In genomic region chr3:113216393-113216792, GRCh38 we compare ENCODE assay signal across 20 cellular contexts. TPM values are rescaled to one million over a fixed set of nuclear protein-coding genes. Genes with fewer than 3 reads are reported as not detected.
DNase-seq lines count a peak whose midpoint lies in the region; TF ChIP-seq lines count a peak whose summit lies in the region.
"Had no signal": no experiment of that assay in that cellular context is flagged by ENCODE, and none has a peak within 500 bp of the region (broad histone marks: within the 10 kb centered on the region; RNA-seq: fewer than 3 reads in every experiment).

No MANE protein-coding gene starts in this region.

- no peak overlapping the region for H3K4ac ChIP-seq in mesendoderm (ENCODE audit: low read depth, low read length)

- no peak for TF ChIP-seq POLR2A in esophagus muscularis mucosa (IDR thresholded peaks at IDR 0.05; ENCODE audit: low read depth)
- TF ChIP-seq POLR2A in suprapubic skin (IDR thresholded peaks at IDR 0.05): no peak
- TF ChIP-seq POLR2A in ovary (IDR thresholded peaks at IDR 0.05): no peak

- H2BK120ac ChIP-seq in mesendoderm (ENCODE audit: low read depth, low read length): no peak overlapping the region

- H3K4me3 ChIP-seq in esophagus muscularis mucosa (no peak overlapping the region), suprapubic skin (no peak overlapping the region), ovary (no peak overlapping the region), mesendoderm (ENCODE audit: low read length) (no peak overlapping the region)

- H3K79me1 ChIP-seq in mesendoderm (ENCODE audit: low read length): no peaks in the 10 kb centered on the region

- DNase-seq in amniotic epithelial cell (ENCODE audit: low read depth) (peak; percentile 47), esophagus muscularis mucosa (ENCODE audit: extremely low spot score) (peak; percentile 72), suprapubic skin (ENCODE audit: low spot score in 2 of 2) (no peak), ovary (no peak), SK-N-DZ (ENCODE audit: low spot score) (no peak), DMS53 (lab: John Stamatoyannopoulos, UW) (no peak), mesendoderm (no peak)
- DNase-seq: BE2C; CD4-positive, CD25-positive, alpha-beta regulatory T cell; COR-L47; DMS 273 treated with DMSO at 0.1 percent for 48 hours; H7; HFFc6; KBM-7; NCI-H1105 treated with DMSO at 0.1 percent for 48 hours; NCI-H1694; NCI-H2081 treated with DMSO at 0.1 percent for 48 hours; NCI-H774 had no signal

- WGBS in esophagus muscularis mucosa: 62% methylated on average over 5 of the region's 5 CpGs
- WGBS in suprapubic skin: 68% methylated on average over 5 of the region's 5 CpGs
- WGBS in ovary, 3 donors: 80 to 92% (median 89%) methylated on average over 5 of the region's 5 CpGs
- no CpG with 5 or more reads among the region's 5 CpGs for WGBS in mesendoderm (ENCODE audit: extremely low coverage, insufficient coverage, low lambda C conversion rate)

- no peaks in the 10 kb centered on the region for H3K79me2 ChIP-seq in mesendoderm (ENCODE audit: control insufficient read depth, insufficient read depth, low read length)

- no peak overlapping the region for H3K18ac ChIP-seq in mesendoderm (ENCODE audit: low read length)

- peak overlapping the region; percentile 20 to 97 (median 72) for H3K27ac ChIP-seq in esophagus muscularis mucosa (replicated peaks in 1 of 4)
- peak overlapping the region; percentile 59 for H3K27ac ChIP-seq in suprapubic skin
- H3K27ac ChIP-seq in ovary: no peak overlapping the region
- no peak overlapping the region for H3K27ac ChIP-seq in mesendoderm (ENCODE audit: low read depth, low read length)

- no peak overlapping the region for H3K56ac ChIP-seq in mesendoderm (ENCODE audit: low read length)

- H3K27me3 ChIP-seq in esophagus muscularis mucosa (no peaks in the 10 kb centered on the region), suprapubic skin (no peaks in the 10 kb centered on the region), ovary (no peaks in the 10 kb centered on the region), mesendoderm (ENCODE audit: insufficient read depth, low read length, poor library complexity) (peaks cover 6% of the 10 kb centered on the region)

- no peak overlapping the region for H2BK15ac ChIP-seq in mesendoderm (replicated peaks; ENCODE audit: low read depth)

- peaks cover 0 to 52% (median 15%) of the 10 kb centered on the region in 4 donors for H3K36me3 ChIP-seq in esophagus muscularis mucosa
- H3K36me3 ChIP-seq in suprapubic skin: peaks cover 14% of the 10 kb centered on the region
- H3K36me3 ChIP-seq in ovary: no peaks in the 10 kb centered on the region
- H3K36me3 ChIP-seq in mesendoderm (ENCODE audit: control insufficient read depth, insufficient read depth, low read length): no peaks in the 10 kb centered on the region
- H3K36me3 ChIP-seq: BE2C had no signal

- H3K27me3 Mint-ChIP-seq in nephron (ENCODE audit: low read depth): no peaks in the 10 kb centered on the region

- H3K4me3 Mint-ChIP-seq in nephron: peak overlapping the region in 2 of 3 experiments; percentile 29 to 39
- H3K4me3 Mint-ChIP-seq: CD4-positive, CD25-positive, alpha-beta regulatory T cell had no signal

- H3K36me3 Mint-ChIP-seq in nephron (ENCODE audit: low read depth): peaks cover 68% of the 10 kb centered on the region
- H3K36me3 Mint-ChIP-seq: CD4-positive, CD25-positive, alpha-beta regulatory T cell had no signal

- H3K9me3 ChIP-seq in esophagus muscularis mucosa (no peaks in the 10 kb centered on the region), suprapubic skin (no peaks in the 10 kb centered on the region), ovary (no peaks in the 10 kb centered on the region)
- H3K9me3 ChIP-seq: BE2C had no signal

- peaks cover 77% of the 10 kb centered on the region for H3K4me1 Mint-ChIP-seq in nephron

- H3K4me1 ChIP-seq in esophagus muscularis mucosa (peaks cover 8 to 83% (median 81%) of the 10 kb centered on the region in 4 donors), suprapubic skin (peaks cover 84% of the 10 kb centered on the region), ovary (ENCODE audit: insufficient read depth) (peaks cover 7% of the 10 kb centered on the region), mesendoderm (ENCODE audit: control insufficient read depth, low read depth, low read length) (no peaks in the 10 kb centered on the region)
- H3K4me1 ChIP-seq: BE2C had no signal

- H3K9me3 Mint-ChIP-seq in nephron: no peaks in the 10 kb centered on the region
- H3K9me3 Mint-ChIP-seq: HFFc6 had no signal

- no peak overlapping the region for H2AK5ac ChIP-seq in mesendoderm (ENCODE audit: low read length)

- TF ChIP-seq EP300 in esophagus muscularis mucosa (IDR thresholded peaks at IDR 0.05) (no peak), suprapubic skin (IDR thresholded peaks at IDR 0.05) (no peak), ovary (IDR thresholded peaks at IDR 0.05) (no peak)

- no peak overlapping the region for H3K4me2 ChIP-seq in mesendoderm (ENCODE audit: low read length)

- no peak for TF ChIP-seq CTCF in esophagus muscularis mucosa (IDR thresholded peaks at IDR 0.05)
- no peak for TF ChIP-seq CTCF in nephron (IDR thresholded peaks at IDR 0.05; ENCODE audit: unreplicated experiment in 3 of 3)
- no peak for TF ChIP-seq CTCF in suprapubic skin (IDR thresholded peaks at IDR 0.05)
- no peak for TF ChIP-seq CTCF in ovary (IDR thresholded peaks at IDR 0.05)

- H3K23ac ChIP-seq in mesendoderm (ENCODE audit: low read length): no peak overlapping the region

- H4K8ac ChIP-seq in mesendoderm (ENCODE audit: low read depth, low read length): no peak overlapping the region

- intact Hi-C loops in esophagus muscularis mucosa (cut with DNase I) (no loop called here), ovary (cut with DNase I) (loop anchor here in 1 of 4 donors (10.0 kb wide), 2 partner anchors 72 to 162 kb away; no protein-coding TSS in a partner anchor)

- H4K5ac ChIP-seq in mesendoderm (ENCODE audit: low read length): no peak overlapping the region

- H3K9ac ChIP-seq in mesendoderm (ENCODE audit: low read length): no peak overlapping the region

- no peak overlapping the region for H2BK5ac ChIP-seq in mesendoderm (ENCODE audit: low read length)

- H3K27ac Mint-ChIP-seq in nephron: peak overlapping the region in 2 of 3 experiments; percentile 65 to 97
- H3K27ac Mint-ChIP-seq: CD4-positive, CD25-positive, alpha-beta regulatory T cell had no signal

RNA-seq across cellular contexts. Expression of gene BOC, which starts 5.0 kb away (rescaled TPM):
- 100 to 1,000 TPM in 1 of 4 donors, 10 to 100 TPM in 3; 87.2 to 119 (median 90.8) TPM for total RNA-seq in esophagus muscularis mucosa
- 100 to 1,000 TPM in 2 of 4 donors, 10 to 100 TPM in 2; 75.6 to 159 (median 105) TPM for total RNA-seq in suprapubic skin
- 10 to 100 TPM; 33.2 to 98.5 (median 59.5) TPM for total RNA-seq in ovary
- 10 to 100 TPM; 28.6 to 34.2 TPM for polyA plus RNA-seq in ovary
- polyA plus RNA-seq in SK-N-DZ (2014; cell fraction: cytosol; rRNA removed): 4.7 and 5.0 TPM in 2 replicates
- polyA plus RNA-seq in SK-N-DZ (2014; cell fraction: nucleus; rRNA removed): 7.2 and 11.3 TPM in 2 replicates
- polyA plus RNA-seq in mesendoderm (2013, experiment 1 of 2): 1.5 TPM
- polyA plus RNA-seq in mesendoderm (2013, experiment 2 of 2): 1.2 TPM
- total RNA-seq: CD4-positive, CD25-positive, alpha-beta regulatory T cell; NCI-H460 had no signal
- polyA plus RNA-seq: CD4-positive, CD25-positive, alpha-beta regulatory T cell had no signal

Comparison
In these comparisons a context has a peak if more than half of its experiments do, and no peak if none do; other contexts are left out.
1. DNase-seq: peak in amniotic epithelial cell (single experiment) and esophagus muscularis mucosa (single experiment); none in suprapubic skin (0 of 2), ovary (0 of 5), SK-N-DZ (single experiment), DMS53 (single experiment) and mesendoderm (single experiment).
2. H3K27ac ChIP-seq: peak in esophagus muscularis mucosa (4 of 4) and suprapubic skin (single experiment); none in ovary (0 of 2) and mesendoderm (single experiment).